ENCODE assay signal across 8 cellular contexts in the genomic region with DNA sequence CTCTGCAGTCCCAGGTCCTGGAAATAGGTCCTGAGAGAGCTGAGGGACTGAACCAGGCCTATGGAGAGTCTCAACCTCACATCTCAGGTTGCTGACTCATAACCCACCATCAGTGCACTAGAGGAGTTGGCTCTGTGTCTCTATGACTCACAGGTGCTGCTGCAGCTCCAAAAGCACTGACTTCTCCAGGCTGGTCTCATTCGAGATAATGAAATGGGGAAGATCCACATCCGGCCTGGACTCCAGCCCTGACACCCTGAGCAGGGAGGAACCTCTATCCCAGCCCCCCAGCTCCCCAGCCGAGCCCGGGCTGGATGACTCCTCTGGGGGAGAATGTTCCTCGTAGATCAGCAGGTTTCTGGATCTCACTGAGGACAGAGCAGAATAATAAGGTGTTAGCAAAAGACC. TPM values are rescaled to one million over a fixed set of nuclear protein-coding genes. Genes with fewer than 3 reads are reported as not detected.
DNase-seq lines count a peak whose midpoint lies in the region; ATAC-seq and TF ChIP-seq lines count a peak whose summit lies in the region.

No MANE protein-coding gene starts in this region.

- H3K9me3 Mint-ChIP-seq in activated naive CD8-positive, alpha-beta T cell treated with anti-CD3 and anti-CD28 coated beads, Interleukin-2, amount 10 ng/mL, durations not matched to agents 7 days and 5 days: no peaks in the 10 kb centered on the region

- WGBS in lower leg skin, 2 donors: 80 to 83% methylated on average over 5 of the region's 5 CpGs

- DNase-seq in G401 (ENCODE audit: low spot score) (peak; percentile 10), GM20000 (ENCODE audit: low spot score) (peak; percentile 45), occipital lobe (lab: John Stamatoyannopoulos, UW) (peak; percentile 14), lower leg skin (ENCODE audit: low spot score in 2 of 2) (no peak), COLO829 (ENCODE audit: low spot score) (no peak), NCI-H510A treated with DMSO at 0.1 percent for 48 hours (lab: John Stamatoyannopoulos, UW) (no peak)
- DNase-seq in activated naive CD8-positive, alpha-beta T cell treated with anti-CD3 and anti-CD28 coated beads, Interleukin-2, amount 10 ng/mL, durations not matched to agents 7 days and 5 days: no peak

- no peak overlapping the region for H3K27ac Mint-ChIP-seq in activated naive CD8-positive, alpha-beta T cell treated with anti-CD3 and anti-CD28 coated beads, Interleukin-2, amount 10 ng/mL, durations not matched to agents 7 days and 5 days

- POLR2A ChIA-PET in activated naive CD8-positive, alpha-beta T cell treated with anti-CD3 and anti-CD28 coated beads, Interleukin-2, amount 10 ng/mL, durations not matched to agents 7 days and 5 days (lab: Charles Lee): no interaction called here

- H3K36me3 Mint-ChIP-seq in activated naive CD8-positive, alpha-beta T cell treated with anti-CD3 and anti-CD28 coated beads, Interleukin-2, amount 10 ng/mL, durations not matched to agents 7 days and 5 days: peaks cover 30% of the 10 kb centered on the region

- TF ChIP-seq CTCF in GM20000 (IDR thresholded peaks at IDR 0.05; ENCODE audit: extremely low read depth, missing control alignments): no peak
- TF ChIP-seq CTCF in lower leg skin (IDR thresholded peaks at IDR 0.05): no peak

- H3K4me3 ChIP-seq in lower leg skin (ENCODE audit: low read depth, poor library complexity, severe bottlenecking): no peak overlapping the region

- H3K27me3 Mint-ChIP-seq in activated naive CD8-positive, alpha-beta T cell treated with anti-CD3 and anti-CD28 coated beads, Interleukin-2, amount 10 ng/mL, durations not matched to agents 7 days and 5 days: no peaks in the 10 kb centered on the region

- no peak for TF ChIP-seq POLR2A in lower leg skin (IDR thresholded peaks at IDR 0.05)

- ATAC-seq in HG03457 (IDR thresholded peaks at IDR 0.05; ENCODE audit: unreplicated experiment): peak; percentile 90
- ATAC-seq in activated naive CD8-positive, alpha-beta T cell treated with anti-CD3 and anti-CD28 coated beads, Interleukin-2, amount 10 ng/mL, durations not matched to agents 7 days and 5 days (ENCODE audit: low read depth): peak; percentile 62

- intact Hi-C loops in lower leg skin (cut with DNase I; ENCODE audit: low total_unique reads): no loop called here

- H3K4me1 Mint-ChIP-seq in activated naive CD8-positive, alpha-beta T cell treated with anti-CD3 and anti-CD28 coated beads, Interleukin-2, amount 10 ng/mL, durations not matched to agents 7 days and 5 days: peaks cover 15% of the 10 kb centered on the region

- in situ Hi-C loops in G401 (cut with HindIII; ENCODE audit: low sequenced_read_pairs): no loop called here

- H3K4me3 Mint-ChIP-seq in activated naive CD8-positive, alpha-beta T cell treated with anti-CD3 and anti-CD28 coated beads, Interleukin-2, amount 10 ng/mL, durations not matched to agents 7 days and 5 days: no peak overlapping the region

RNA-seq across cellular contexts. Expression of a gene that starts 35.5 kb away (rescaled TPM):
- total RNA-seq in G401 (2014; rRNA removed; shearing (Covaris generic)): 0.06 TPM in 1 of 2 replicates, not detected in the other
- total RNA-seq in activated naive CD8-positive, alpha-beta T cell treated with anti-CD3 and anti-CD28 coated beads, Interleukin-2, amount 10 ng/mL, durations not matched to agents 7 days and 5 days: not detected
- total RNA-seq in occipital lobe (202 TPM), lower leg skin (1 to 10 TPM in 3 of 4 donors, under 1 TPM in 1; 0.34 to 2.1 (median 1.3) TPM)

Comparison
In these comparisons a context has a peak if more than half of its experiments do, and no peak if none do; other contexts are left out.
1. DNase-seq: peak in G401 (single experiment), GM20000 (single experiment) and occipital lobe (single experiment); none in activated naive CD8-positive, alpha-beta T cell treated with anti-CD3 and anti-CD28 coated beads, Interleukin-2, amount 10 ng/mL, durations not matched to agents 7 days and 5 days (single experiment), lower leg skin (0 of 2), COLO829 (single experiment) and NCI-H510A treated with DMSO at 0.1 percent for 48 hours (single experiment).
2. RNA of a gene that starts 35.5 kb away (total RNA-seq): 202 TPM in occipital lobe (single experiment); 0.34 to 2.1 TPM in lower leg skin, 0.06 TPM in G401 and not detected in activated naive CD8-positive, alpha-beta T cell treated with anti-CD3 and anti-CD28 coated beads, Interleukin-2, amount 10 ng/mL, durations not matched to agents 7 days and 5 days; every median in the first group is over 10 times any median in the second.